8 cellular contexts compared by ENCODE assay signal in genomic region chr3:111717601-111718000, GRCh38. TPM values are rescaled to one million over a fixed set of nuclear protein-coding genes. Genes with fewer than 3 reads are reported as not detected.
DNase-seq lines count a peak whose midpoint lies in the region; ATAC-seq and TF ChIP-seq lines count a peak whose summit lies in the region.

No MANE protein-coding gene starts in this region.

- H3K27me3 Mint-ChIP-seq in activated T-cell treated with anti-CD3 and anti-CD28 coated beads, Interleukin-2, amount 50 U/mL, for 4 hours (ENCODE audit: low read depth): no peaks in the 10 kb centered on the region
- H3K27me3 Mint-ChIP-seq in neural progenitor cell (ENCODE audit: insufficient read depth, low read depth): no peaks in the 10 kb centered on the region

- peaks cover 40% of the 10 kb centered on the region for H3K4me1 ChIP-seq in Karpas-422 (ENCODE audit: low read length)
- H3K4me1 ChIP-seq in PC-9 (replicated peaks; ENCODE audit: insufficient read depth): peaks cover 25% of the 10 kb centered on the region
- H3K4me1 ChIP-seq in neural progenitor cell: no peaks in the 10 kb centered on the region

- H3K27me3 ChIP-seq in Karpas-422 (ENCODE audit: low read length) (no peaks in the 10 kb centered on the region), PC-9 (ENCODE audit: insufficient read depth, low read depth) (no peaks in the 10 kb centered on the region), neural progenitor cell (no peaks in the 10 kb centered on the region)

- H4K20me1 ChIP-seq in Karpas-422 (ENCODE audit: insufficient read depth, low read depth, low read length): no peaks in the 10 kb centered on the region
- H4K20me1 ChIP-seq in PC-9 (ENCODE audit: insufficient read depth): no peaks in the 10 kb centered on the region
- H4K20me1 ChIP-seq in neural progenitor cell (ENCODE audit: low read depth): no peaks in the 10 kb centered on the region

- no peaks in the 10 kb centered on the region for H3K36me3 ChIP-seq in Karpas-422 (ENCODE audit: insufficient read depth, low read length)
- peaks cover 32% of the 10 kb centered on the region; the same call in 1 of the 2 replicates for H3K36me3 ChIP-seq in PC-9 (ENCODE audit: low read depth)
- H3K36me3 ChIP-seq in neural progenitor cell: no peaks in the 10 kb centered on the region

- no peaks in the 10 kb centered on the region for H3K9me3 Mint-ChIP-seq in activated T-cell treated with anti-CD3 and anti-CD28 coated beads, Interleukin-2, amount 50 U/mL, for 4 hours
- H3K9me3 Mint-ChIP-seq in neural progenitor cell: no peaks in the 10 kb centered on the region

- no peak overlapping the region for H3K27ac Mint-ChIP-seq in neural progenitor cell

- intact Hi-C loops in PC-9 (cut with micrococcal nuclease; ENCODE audit: unreplicated experiment): loop anchor here (1.0 to 2.0 kb wide), 10 partner anchors 18 to 326 kb away; no protein-coding TSS in a partner anchor

- peaks cover 33% of the 10 kb centered on the region for H3K36me3 Mint-ChIP-seq in activated T-cell treated with anti-CD3 and anti-CD28 coated beads, Interleukin-2, amount 50 U/mL, for 4 hours (ENCODE audit: insufficient read depth)
- peaks cover 6% of the 10 kb centered on the region for H3K36me3 Mint-ChIP-seq in neural progenitor cell

- POLR2A ChIA-PET in PC-9 (lab: Charles Lee; ENCODE audit: unreplicated experiment): interaction anchor here (0.6 to 0.8 kb wide), 4 partner anchors 86 to 238 kb away, joined by 3 to 5 read pairs (median 4); no protein-coding TSS in a partner anchor

- peak; percentile 91 for DNase-seq in ELF-1 (ENCODE audit: low read depth, low spot score)
- DNase-seq in Karpas-422: peak; percentile 90
- DNase-seq in PC-9: peak; percentile 84 to 98
- peak; percentile 59 for DNase-seq in activated T-cell treated with anti-CD3 and anti-CD28 coated beads, Interleukin-2, amount 50 U/mL, for 4 hours
- DNase-seq in fibroblast of mammary gland (ENCODE audit: low read depth): peak; percentile 88
- peak; percentile 80 for DNase-seq in neural progenitor cell (ENCODE audit: low spot score)
- DNase-seq in substantia nigra (lab: John Stamatoyannopoulos, UW): peak in 43 of 49 donors; percentile 3 to 80 (median 44)

- no TSS peak for BruUV-seq in PC-9 (replicated peaks; lab: Mats Ljungman, UMichigan)

- H2AFZ ChIP-seq in Karpas-422 (ENCODE audit: low read length) (no peak overlapping the region), PC-9 (no peak overlapping the region), neural progenitor cell (replicated peaks) (no peak overlapping the region)

- H3F3A ChIP-seq in PC-9 (ENCODE audit: insufficient read depth, low read depth): peaks cover 25% of the 10 kb centered on the region; the same call in 1 of the 2 replicates
- no peaks in the 10 kb centered on the region for H3F3A ChIP-seq in neural progenitor cell (ENCODE audit: low read depth)

- H3K9me2 ChIP-seq in Karpas-422 (replicated peaks; ENCODE audit: insufficient read depth, low read length): no peaks in the 10 kb centered on the region
- no peaks in the 10 kb centered on the region for H3K9me2 ChIP-seq in PC-9 (ENCODE audit: insufficient read depth)

- no peaks in the 10 kb centered on the region for H3K79me2 ChIP-seq in Karpas-422 (ENCODE audit: low read length)
- H3K79me2 ChIP-seq in PC-9 (ENCODE audit: low read depth): no peaks in the 10 kb centered on the region
- H3K79me2 ChIP-seq in neural progenitor cell (ENCODE audit: low read depth): no peaks in the 10 kb centered on the region

- H3K9ac ChIP-seq in Karpas-422 (ENCODE audit: low read length): no peak overlapping the region
- no peak overlapping the region for H3K9ac ChIP-seq in neural progenitor cell

- H3K27ac ChIP-seq in Karpas-422 (ENCODE audit: low read length) (peak overlapping the region; percentile 52; the same call in 1 of the 2 replicates), PC-9 (peak overlapping the region; percentile 34), neural progenitor cell (no peak overlapping the region), substantia nigra (ENCODE audit: low read depth, low read length, poor library complexity, severe bottlenecking) (no peak overlapping the region)

- CTCF ChIA-PET in PC-9 (lab: Charles Lee): interaction anchor here (0.6 to 4.8 kb wide), 22 partner anchors 11 to 295 kb away, joined by 3 to 37 read pairs (median 4); partner anchors contain the start of gene PHLDB2

- peaks cover 1% of the 10 kb centered on the region for H3K4me1 Mint-ChIP-seq in activated T-cell treated with anti-CD3 and anti-CD28 coated beads, Interleukin-2, amount 50 U/mL, for 4 hours (ENCODE audit: low read depth)
- peaks cover 3% of the 10 kb centered on the region for H3K4me1 Mint-ChIP-seq in neural progenitor cell

- H3K9me3 ChIP-seq in Karpas-422 (ENCODE audit: low read length): no peaks in the 10 kb centered on the region
- H3K9me3 ChIP-seq in PC-9 (ENCODE audit: insufficient read depth, low read depth): no peaks in the 10 kb centered on the region; the same call in 1 of the 2 replicates
- H3K9me3 ChIP-seq in neural progenitor cell (ENCODE audit: low read depth): no peaks in the 10 kb centered on the region

- H3K4me2 ChIP-seq in Karpas-422 (ENCODE audit: low read depth, low read length, poor library complexity, severe bottlenecking) (no peak overlapping the region), PC-9 (peak overlapping the region; percentile 10; the same call in 1 of the 2 replicates), neural progenitor cell (no peak overlapping the region)

- TF ChIP-seq CTCF in PC-9 (conservative IDR thresholded peaks at IDR 0.05): peak; percentile 100
- peak; percentile 97 for TF ChIP-seq CTCF in fibroblast of mammary gland (conservative IDR thresholded peaks at IDR 0.05; ENCODE audit: control insufficient read depth, insufficient read depth, low read depth, low read length)
- peak; percentile 98 for TF ChIP-seq CTCF in neural progenitor cell (IDR thresholded peaks at IDR 0.05)

- H3K4me3 ChIP-seq in Karpas-422 (ENCODE audit: low read length) (no peak overlapping the region), PC-9 (no peak overlapping the region), fibroblast of mammary gland (ENCODE audit: control insufficient read depth, low read depth, low read length) (no peak overlapping the region), neural progenitor cell (no peak overlapping the region)

- ATAC-seq in GM21825 (IDR thresholded peaks at IDR 0.05; ENCODE audit: unreplicated experiment): peak; percentile 83
- peak; percentile 91 to 92 for ATAC-seq in activated T-cell treated with anti-CD3 and anti-CD28 coated beads, Interleukin-2, amount 50 U/mL, for 4 hours

- no peak overlapping the region for H3K4me3 Mint-ChIP-seq in activated T-cell treated with anti-CD3 and anti-CD28 coated beads, Interleukin-2, amount 50 U/mL, for 4 hours
- H3K4me3 Mint-ChIP-seq in neural progenitor cell: no peak overlapping the region

RNA-seq across cellular contexts. Expression of gene PLCXD2, which starts 43.1 kb away (rescaled TPM):
- 3.0 and 4.5 TPM in 2 replicates for total RNA-seq in Karpas-422 (2014; rRNA removed; shearing (Covaris generic); ENCODE audit: low replicate concordance)
- total RNA-seq in PC-9 (2021): 14.5 and 16.3 TPM in 2 replicates
- 1 to 10 TPM; 7.4 to 9.7 (median 8.9) TPM for total RNA-seq in activated T-cell treated with anti-CD3 and anti-CD28 coated beads, Interleukin-2, amount 50 U/mL, for 4 hours
- 6.4 and 7.1 TPM in 2 replicates for total RNA-seq in neural progenitor cell (ENCODE audit: low replicate concordance)

Comparison
In these comparisons a context has a peak if more than half of its experiments do, and no peak if none do; other contexts are left out.
1. H3K27ac ChIP-seq: peak in Karpas-422 (single experiment) and PC-9 (single experiment); none in neural progenitor cell (single experiment) and substantia nigra (single experiment).
2. Peak in every context shown above with its lines, with median percentiles within 50 percentile points of each other: DNase-seq and CTCF ChIP-seq.